ENCODE assay signal across 11 cellular contexts in genomic region chr12:75981773-75982564, GRCh38. TPM values are rescaled to one million over a fixed set of nuclear protein-coding genes. Genes with fewer than 3 reads are reported as not detected.
DNase-seq lines count a peak whose midpoint lies in the region; ATAC-seq and TF ChIP-seq lines count a peak whose summit lies in the region.
"Had no signal": no experiment of that assay in that cellular context is flagged by ENCODE, and none has a peak within 500 bp of the region (broad histone marks: within the 10 kb centered on the region; RNA-seq: fewer than 3 reads in every experiment).

No MANE protein-coding gene starts in this region.

- H3K27me3 ChIP-seq in gastrocnemius medialis (no peaks in the 10 kb centered on the region), SK-N-SH (ENCODE audit: insufficient read depth) (no peaks in the 10 kb centered on the region)

- TF ChIP-seq EP300 in SK-N-SH (IDR thresholded peaks at IDR 0.05; ENCODE audit: borderline replicate concordance in 1 of 2, low read depth in 1 of 2, low read length in 1 of 2): no peak

- in situ Hi-C loops in gastrocnemius medialis (cut with MboI; ENCODE audit: low sequenced_read_pairs in 4 of 4): no loop called here

- no peaks in the 10 kb centered on the region for H3K79me2 ChIP-seq in SK-N-SH (ENCODE audit: insufficient read depth)

- peaks cover 51% of the 10 kb centered on the region for H3K4me1 Mint-ChIP-seq in T-helper 17 cell

- DNase-seq in SIG-M5 treated with dmso at 0.1 percent for 504 hours (lab: John Stamatoyannopoulos, UW; ENCODE audit: unreplicated experiment): peak; percentile 26
- no peak for DNase-seq in SIG-M5 (lab: John Stamatoyannopoulos, UW)
- no peak for DNase-seq in T-helper 17 cell
- DNase-seq in gastrocnemius medialis: no peak
- no peak for DNase-seq in SK-N-SH
- DNase-seq in DMS79 treated with DMSO at 0.1 percent for 48 hours (lab: John Stamatoyannopoulos, UW): no peak
- DNase-seq: ACHN, NCI-H2029, psoas muscle had no signal

- no peak overlapping the region for H3K4me3 ChIP-seq in gastrocnemius medialis
- no peak overlapping the region for H3K4me3 ChIP-seq in SK-N-SH (ENCODE audit: low read depth in 2 of 2, low read length in 1 of 2)
- H3K4me3 ChIP-seq: psoas muscle had no signal

- H3K27me3 Mint-ChIP-seq in T-helper 17 cell: no peaks in the 10 kb centered on the region

- CTCF ChIA-PET in SK-N-SH (lab: Yijun Ruan, JAX): no interaction called here

- no peak overlapping the region for H2AFZ ChIP-seq in SK-N-SH (ENCODE audit: low read depth)

- peaks cover 23% of the 10 kb centered on the region for H3F3A ChIP-seq in SK-N-SH (replicated peaks; ENCODE audit: insufficient read depth)

- intact Hi-C loops in gastrocnemius medialis (cut with DNase I; ENCODE audit: low total_unique reads): loop anchor here (5.0 kb wide), 1 partner anchor 50 kb away; the partner anchor contains the start of gene PHLDA1

- H3K4me3 Mint-ChIP-seq in T-helper 17 cell: peak overlapping the region; percentile 15

- no peaks in the 10 kb centered on the region for H3K9me2 ChIP-seq in SK-N-SH

- H3K9ac ChIP-seq in SK-N-SH: no peak overlapping the region

- no peak for TF ChIP-seq RAD21 in SK-N-SH (IDR thresholded peaks at IDR 0.05; ENCODE audit: low read length)

- H3K36me3 ChIP-seq in gastrocnemius medialis (no peaks in the 10 kb centered on the region), SK-N-SH (replicated peaks in 1 of 2; ENCODE audit: control insufficient read depth in 1 of 2, insufficient read depth in 2 of 2, low read length in 1 of 2) (no peaks in the 10 kb centered on the region)

- H3K4me1 ChIP-seq in gastrocnemius medialis: peaks cover 8 to 13% of the 10 kb centered on the region in 2 donors
- H3K4me1 ChIP-seq in SK-N-SH (ENCODE audit: control insufficient read depth in 1 of 2, insufficient read depth in 2 of 2, low read depth in 1 of 2, low read length in 1 of 2): peaks cover 0 to 28% of the 10 kb centered on the region in 2 experiments

- H3K36me3 Mint-ChIP-seq in T-helper 17 cell (ENCODE audit: low read depth): no peaks in the 10 kb centered on the region

- WGBS in SK-N-SH (ENCODE audit: low lambda C conversion rate): 85% methylated on average over 12 of the region's 12 CpGs

- no peaks in the 10 kb centered on the region for H3K9me3 ChIP-seq in T-helper 17 cell (ENCODE audit: control insufficient read depth, low read length, poor library complexity, severe bottlenecking)
- H3K9me3 ChIP-seq in gastrocnemius medialis: no peaks in the 10 kb centered on the region
- no peaks in the 10 kb centered on the region for H3K9me3 ChIP-seq in SK-N-SH
- H3K9me3 ChIP-seq: psoas muscle had no signal

- TF ChIP-seq POLR2A in gastrocnemius medialis (IDR thresholded peaks at IDR 0.05): peak in 1 of 2 donors; percentile 8

- H3K4me2 ChIP-seq in SK-N-SH: no peak overlapping the region

- TF ChIP-seq CTCF in gastrocnemius medialis (IDR thresholded peaks at IDR 0.05 in 4 of 5, conservative IDR thresholded peaks at IDR 0.05 in 1 of 5) (no peak), SK-N-SH (IDR thresholded peaks at IDR 0.05) (no peak)

- POLR2A ChIA-PET in SK-N-SH (lab: Yijun Ruan, JAX): no interaction called here

- peak overlapping the region; percentile 34 for H3K27ac Mint-ChIP-seq in T-helper 17 cell

- H3K27ac ChIP-seq in gastrocnemius medialis (peak overlapping the region in 3 of 4 donors; percentile 27 to 34 (median 28)), SK-N-SH (ENCODE audit: low read depth in 2 of 2, low read length in 1 of 2) (no peak overlapping the region)
- H3K27ac ChIP-seq: psoas muscle had no signal

- H4K20me1 ChIP-seq in SK-N-SH (ENCODE audit: insufficient read depth): no peaks in the 10 kb centered on the region

- ATAC-seq in HG02852 (IDR thresholded peaks at IDR 0.05; ENCODE audit: unreplicated experiment) (peak; percentile 32), T-helper 17 cell (no peak), gastrocnemius medialis (no peak), GM21528 (IDR thresholded peaks at IDR 0.05; ENCODE audit: low FRiP score, unreplicated experiment) (no peak)
- ATAC-seq: psoas muscle had no signal

TF ChIP-seq in SK-N-SH, 30 proteins besides CTCF, POLR2A, EP300 and RAD21:
- TF ChIP-seq FOSL2 (IDR thresholded peaks at IDR 0.05; ENCODE audit: borderline replicate concordance, low read depth): no peak
- TF ChIP-seq MAX (IDR thresholded peaks at IDR 0.05; ENCODE audit: low read depth): no peak
- no peak for TF ChIP-seq POLR2AphosphoS5 (IDR thresholded peaks at IDR 0.05; ENCODE audit: low read depth, low read length)
- TF ChIP-seq NRF1 (IDR thresholded peaks at IDR 0.05; ENCODE audit: low read depth, low read length): no peak
- TF ChIP-seq FOXJ3 (CRISPR knock-in tag; IDR thresholded peaks at IDR 0.05): no peak
- TF ChIP-seq PBX3 (IDR thresholded peaks at IDR 0.05): no peak
- no peak for TF ChIP-seq RXRA (IDR thresholded peaks at IDR 0.05; ENCODE audit: borderline replicate concordance, low read depth)
- TF ChIP-seq TEAD4 (IDR thresholded peaks at IDR 0.05; ENCODE audit: borderline replicate concordance, insufficient read depth): no peak
- no peak for TF ChIP-seq FOXM1 (IDR thresholded peaks at IDR 0.05; ENCODE audit: low read depth)
- no peak for TF ChIP-seq ELF1 (IDR thresholded peaks at IDR 0.05)
- no peak for TF ChIP-seq USF1 (IDR thresholded peaks at IDR 0.05; ENCODE audit: borderline replicate concordance, low read depth)
- no peak for TF ChIP-seq RCOR1 (IDR thresholded peaks at IDR 0.05; ENCODE audit: low read length)

RNA-seq across cellular contexts. Expression of gene PHLDA1, which starts 49.6 kb away (rescaled TPM):
- total RNA-seq in T-helper 17 cell (10 to 100 TPM; 22.2 to 23.6 TPM), gastrocnemius medialis (10 to 100 TPM in 2 of 4 donors, 1 to 10 TPM in 2; 2.4 to 32.7 (median 7.9) TPM)
- polyA plus RNA-seq in SK-N-SH (2012; rRNA removed): 21.6 and 26.2 TPM in 2 replicates
- 20.1 and 20.3 TPM in 2 replicates for polyA plus RNA-seq in SK-N-SH (2012; cell fraction: cytosol; rRNA removed)
- 19.8 and 24.5 TPM in 2 replicates for polyA plus RNA-seq in SK-N-SH (2012; cell fraction: nucleus; rRNA removed)

Comparison
In these comparisons a context has a peak if more than half of its experiments do, and no peak if none do; other contexts are left out.
1. H3K27ac ChIP-seq: peak in gastrocnemius medialis (3 of 4); none in SK-N-SH (0 of 2).